ENCODE assay signal across 1 cellular context in the genomic region with DNA sequence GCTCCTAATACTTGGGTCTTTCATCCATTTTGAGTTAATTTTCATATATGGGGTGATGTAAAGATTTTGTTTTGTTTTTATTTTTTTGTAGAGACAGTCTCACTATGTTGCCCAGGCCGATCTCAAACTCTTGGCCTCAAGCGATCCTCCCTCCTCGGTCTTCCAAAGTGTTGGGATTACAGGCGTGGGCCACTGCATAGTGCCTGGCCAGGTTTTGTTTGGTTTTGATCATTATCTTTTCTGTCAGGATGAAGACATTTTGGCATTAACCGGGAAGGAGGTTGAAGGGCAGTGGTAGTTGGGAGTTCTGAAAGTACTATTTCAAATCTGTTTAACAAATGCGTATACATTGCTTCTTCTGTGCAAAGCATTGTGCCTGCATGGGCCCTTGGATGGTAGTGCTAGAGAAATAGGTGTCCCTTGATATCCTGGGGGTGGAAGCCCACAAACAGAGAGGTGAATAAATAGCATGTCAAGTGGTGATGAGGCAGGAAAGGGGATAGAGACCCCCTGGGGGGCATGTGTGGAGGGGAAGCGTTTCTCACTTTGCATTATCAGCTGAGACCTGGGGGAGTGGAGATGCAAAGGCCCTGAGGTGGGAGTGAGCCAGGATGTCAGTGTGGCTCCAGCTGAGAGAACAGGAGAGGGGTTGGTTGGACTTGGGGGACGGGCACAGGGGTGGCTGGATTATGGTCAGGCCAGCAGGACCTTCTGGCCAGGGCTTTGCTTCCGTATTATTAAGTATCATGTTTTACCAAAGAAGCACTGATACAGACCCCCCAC.
TF ChIP-seq lines count a peak whose summit lies in the region.

No MANE protein-coding gene starts in this region.

TF ChIP-seq in HepG2, 621 proteins besides CTCF, POLR2A, EP300 and RAD21:
- TF ChIP-seq, protein P1, sequence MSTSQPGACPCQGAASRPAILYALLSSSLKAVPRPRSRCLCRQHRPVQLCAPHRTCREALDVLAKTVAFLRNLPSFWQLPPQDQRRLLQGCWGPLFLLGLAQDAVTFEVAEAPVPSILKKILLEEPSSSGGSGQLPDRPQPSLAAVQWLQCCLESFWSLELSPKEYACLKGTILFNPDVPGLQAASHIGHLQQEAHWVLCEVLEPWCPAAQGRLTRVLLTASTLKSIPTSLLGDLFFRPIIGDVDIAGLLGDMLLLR (CRISPR knock-in tag; IDR thresholded peaks at IDR 0.05) = no peak
- TF ChIP-seq MTA3 (CRISPR knock-in tag; IDR thresholded peaks at IDR 0.05) = no peak
- TF ChIP-seq, protein P2, sequence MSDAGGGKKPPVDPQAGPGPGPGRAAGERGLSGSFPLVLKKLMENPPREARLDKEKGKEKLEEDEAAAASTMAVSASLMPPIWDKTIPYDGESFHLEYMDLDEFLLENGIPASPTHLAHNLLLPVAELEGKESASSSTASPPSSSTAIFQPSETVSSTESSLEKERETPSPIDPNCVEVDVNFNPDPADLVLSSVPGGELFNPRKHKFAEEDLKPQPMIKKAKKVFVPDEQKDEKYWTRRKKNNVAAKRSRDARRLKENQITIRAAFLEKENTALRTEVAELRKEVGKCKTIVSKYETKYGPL (CRISPR knock-in tag; IDR thresholded peaks at IDR 0.05) = no peak
- TF ChIP-seq ISL2 (CRISPR knock-in tag; IDR thresholded peaks at IDR 0.05) = no peak
- TF ChIP-seq, protein P3, sequence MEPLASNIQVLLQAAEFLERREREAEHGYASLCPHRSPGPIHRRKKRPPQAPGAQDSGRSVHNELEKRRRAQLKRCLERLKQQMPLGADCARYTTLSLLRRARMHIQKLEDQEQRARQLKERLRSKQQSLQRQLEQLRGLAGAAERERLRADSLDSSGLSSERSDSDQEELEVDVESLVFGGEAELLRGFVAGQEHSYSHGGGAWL (CRISPR knock-in tag; IDR thresholded peaks at IDR 0.05) = no peak
- no peak for TF ChIP-seq MZF1 (CRISPR knock-in tag; IDR thresholded peaks at IDR 0.05; ENCODE audit: borderline replicate concordance)
- no peak for TF ChIP-seq ZSCAN30 (CRISPR knock-in tag; IDR thresholded peaks at IDR 0.05)
- TF ChIP-seq ZNF460 (CRISPR knock-in tag; IDR thresholded peaks at IDR 0.05; ENCODE audit: borderline replicate concordance) = no peak
- no peak for TF ChIP-seq ZNF224 (CRISPR knock-in tag; IDR thresholded peaks at IDR 0.05)
- no peak for TF ChIP-seq ZNF430 (CRISPR knock-in tag; IDR thresholded peaks at IDR 0.05)
